Comparison of ENCODE assay signal across 8 cellular contexts in genomic region chr7:1667566-1668485, GRCh38. TPM values are rescaled to one million over a fixed set of nuclear protein-coding genes. Genes with fewer than 3 reads are reported as not detected.
DNase-seq lines count a peak whose midpoint lies in the region; ATAC-seq and TF ChIP-seq lines count a peak whose summit lies in the region.

No MANE protein-coding gene starts in this region.

- H2AFZ ChIP-seq in GM23338 = 0 out of 2 replicates have a peak overlapping the region, but pooled peaks have one; percentile 52

- H3K36me3 Mint-ChIP-seq in GM23338 (ENCODE audit: low read depth) = no peaks in the 10 kb centered on the region

- H3F3A ChIP-seq in GM23338 (replicated peaks; ENCODE audit: low read depth) = no peaks in the 10 kb centered on the region

- peaks cover 87% of the 10 kb centered on the region for H3K27me3 ChIP-seq in GM23338 (ENCODE audit: insufficient read depth)
- peaks cover 4% of the 10 kb centered on the region for H3K27me3 ChIP-seq in adipocyte (replicated peaks; ENCODE audit: control insufficient read depth, insufficient read depth, low read length)
- peaks cover 47 to 65% (median 64%) of the 10 kb centered on the region in 3 donors for H3K27me3 ChIP-seq in skeletal muscle tissue (ENCODE audit: control insufficient read depth in 3 of 3, insufficient read depth in 3 of 3, low read length in 3 of 3)

- H3K9me2 ChIP-seq in GM23338 (ENCODE audit: insufficient read depth) = no peaks in the 10 kb centered on the region

- no peak for TF ChIP-seq CTCF in GM23338 (conservative IDR thresholded peaks at IDR 0.05; ENCODE audit: low read depth in 2 of 2)

- peak overlapping the region; percentile 65 for H3K4me3 ChIP-seq in GM23338
- peak overlapping the region; percentile 58 for H3K4me3 ChIP-seq in adipocyte (ENCODE audit: low read length)
- H3K4me3 ChIP-seq in iPS-18c (ENCODE audit: insufficient read depth, low read depth, low read length) = peak overlapping the region; percentile 46
- peak overlapping the region in 2 of 3 donors; percentile 46 to 49 for H3K4me3 ChIP-seq in skeletal muscle tissue (ENCODE audit: low read length in 3 of 3)

- H4K20me1 ChIP-seq in GM23338 (replicated peaks; ENCODE audit: insufficient read depth) = no peaks in the 10 kb centered on the region

- ATAC-seq in GM23338 (no peak), HG02759 (IDR thresholded peaks at IDR 0.05; ENCODE audit: unreplicated experiment) (no peak), GM18861 (IDR thresholded peaks at IDR 0.05; ENCODE audit: unreplicated experiment) (no peak)

- DNase-seq in GM23338 (ENCODE audit: low spot score) (peak; percentile 50), adipocyte (ENCODE audit: low read depth) (peak; percentile 15), NCI-H1694 (lab: John Stamatoyannopoulos, UW) (no peak)
- DNase-seq in effector CD4-positive, alpha-beta T cell = no peak

- no peak overlapping the region for H3K27ac Mint-ChIP-seq in GM23338

- H3K9me3 ChIP-seq in adipocyte (ENCODE audit: control insufficient read depth, low read length) = no peaks in the 10 kb centered on the region
- H3K9me3 ChIP-seq in iPS-18c (ENCODE audit: control insufficient read depth, insufficient read depth, low read length) = no peaks in the 10 kb centered on the region
- no peaks in the 10 kb centered on the region for H3K9me3 ChIP-seq in skeletal muscle tissue (ENCODE audit: control insufficient read depth in 3 of 3, low read length in 3 of 3)

- peaks cover 7% of the 10 kb centered on the region for H3K4me1 Mint-ChIP-seq in GM23338

- H3K36me3 ChIP-seq in GM23338 (ENCODE audit: insufficient read depth) (no peaks in the 10 kb centered on the region), adipocyte (ENCODE audit: control insufficient read depth, insufficient read depth, low read length, severe bottlenecking) (no peaks in the 10 kb centered on the region), skeletal muscle tissue (ENCODE audit: control insufficient read depth in 3 of 3, insufficient read depth in 3 of 3, low read length in 3 of 3) (no peaks in the 10 kb centered on the region)

- H3K4me3 Mint-ChIP-seq in GM23338 = peak overlapping the region; percentile 65

- peak overlapping the region; percentile 81 for H3K4me2 ChIP-seq in GM23338

- no peaks in the 10 kb centered on the region for H3K79me2 ChIP-seq in GM23338 (replicated peaks; ENCODE audit: insufficient read depth)

- H3K4me1 ChIP-seq in GM23338 (ENCODE audit: insufficient read depth) (peaks cover 19% of the 10 kb centered on the region; the same call in 1 of the 2 replicates), adipocyte (ENCODE audit: control insufficient read depth, insufficient read depth, low read length) (peaks cover 2% of the 10 kb centered on the region), skeletal muscle tissue (ENCODE audit: control insufficient read depth in 3 of 3, insufficient read depth in 3 of 3, low read length in 3 of 3) (peaks cover 0 to 7% (median 5%) of the 10 kb centered on the region in 3 donors)

- H3K9ac ChIP-seq in adipocyte (ENCODE audit: low read length) (no peak overlapping the region), skeletal muscle tissue (ENCODE audit: low read depth in 1 of 3, low read length in 3 of 3) (no peak overlapping the region)

- H3K27ac ChIP-seq in GM23338 (ENCODE audit: low read depth) (no peak overlapping the region), skeletal muscle tissue (ENCODE audit: low read depth, low read length) (no peak overlapping the region)

- H3K27me3 Mint-ChIP-seq in GM23338 (ENCODE audit: insufficient read depth, low read depth, poor library complexity) = peaks cover 59% of the 10 kb centered on the region

- no peaks in the 10 kb centered on the region; the same call in 2 of the 3 replicates for H3K9me3 Mint-ChIP-seq in GM23338

TF ChIP-seq in GM23338, 12 proteins besides CTCF, POLR2A, EP300 and RAD21:
- TF ChIP-seq CREB1 (CRISPR knock-in tag; IDR thresholded peaks at IDR 0.05; ENCODE audit: low read depth) (no peak), EZH2 (IDR thresholded peaks at IDR 0.05; ENCODE audit: low read depth, unreplicated experiment) (peak; percentile 83), EZH2phosphoT487 (IDR thresholded peaks at IDR 0.05; ENCODE audit: unreplicated experiment) (peak; percentile 41), REST (IDR thresholded peaks at IDR 0.05; ENCODE audit: unreplicated experiment) (no peak)

RNA-seq across cellular contexts. Expression of gene ELFN1, which starts 2.3 kb away (rescaled TPM):
- total RNA-seq in GM23338 (2014; rRNA removed; shearing (Covaris generic)) = 3.5 and 5.0 TPM in 2 replicates
- 0.08 and 0.09 TPM in 2 replicates for polyA plus RNA-seq in GM23338 (2016; fragmentation: Nextera tagmentation; extraction: Ambion mirVana)
- total RNA-seq in skeletal muscle tissue = 1.6 TPM

Comparison
In these comparisons a context has a peak if more than half of its experiments do, and no peak if none do; other contexts are left out.
1. DNase-seq: peak in GM23338 (single experiment) and adipocyte (single experiment); none in NCI-H1694 (single experiment) and effector CD4-positive, alpha-beta T cell (single experiment).
2. Peak in every context shown above with its lines, with median percentiles within 50 percentile points of each other: H3K4me3 ChIP-seq.